ENCODE assay signal across 9 cellular contexts in the genomic region with DNA sequence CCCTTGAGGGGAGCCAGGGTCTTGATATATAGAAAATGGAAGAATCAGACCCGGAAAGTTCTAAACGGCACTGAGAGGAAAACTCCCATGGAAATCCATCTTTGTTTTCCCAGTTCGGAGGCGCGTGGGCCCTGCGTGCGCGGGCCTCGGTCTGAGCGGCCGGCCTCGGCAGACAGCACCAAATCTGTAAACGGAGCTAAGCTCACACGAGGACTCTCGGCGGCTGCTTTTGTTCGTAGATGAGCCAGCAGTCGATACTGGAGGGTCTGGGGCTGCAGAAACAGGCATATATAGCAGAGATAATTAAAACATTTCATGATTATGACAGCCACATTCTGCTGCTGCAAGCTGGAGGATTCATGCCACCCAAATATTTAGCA.
DNase-seq lines count a peak whose midpoint lies in the region; ATAC-seq and TF ChIP-seq lines count a peak whose summit lies in the region.
"Had no signal": no experiment of that assay in that cellular context is flagged by ENCODE, and none has a peak within 500 bp of the region (broad histone marks: within the 10 kb centered on the region; RNA-seq: fewer than 3 reads in every experiment).

No MANE protein-coding gene starts in this region.

- no peak for TF ChIP-seq CTCF in AG04450 (IDR thresholded peaks at IDR 0.05; ENCODE audit: low read depth, low read length)
- TF ChIP-seq CTCF in foreskin fibroblast (IDR thresholded peaks at IDR 0.05; ENCODE audit: low read depth, low read length) = no peak

- no peaks in the 10 kb centered on the region for H3K27me3 Mint-ChIP-seq in activated CD4-positive, alpha-beta T cell treated with anti-CD3 and anti-CD28 coated beads for 36 hours
- H3K27me3 Mint-ChIP-seq: IgD-negative memory B cell had no signal

- ATAC-seq in activated CD4-positive, alpha-beta T cell treated with anti-CD3 and anti-CD28 coated beads for 36 hours = no peak
- no peak for ATAC-seq in stimulated activated effector memory CD8-positive, alpha-beta T cell treated with anti-CD3 and anti-CD28 coated beads, Interleukin-12 subunit alpha, Interleukin-12 subunit beta, amount 100 ng/mL, for 72 hours

- H3K27ac ChIP-seq in AG04450 (ENCODE audit: low read depth, low read length) (peak overlapping the region; percentile 47), SJSA1 (peak overlapping the region; percentile 92)

- H3K4me3 Mint-ChIP-seq in activated CD4-positive, alpha-beta T cell treated with anti-CD3 and anti-CD28 coated beads for 36 hours = no peak overlapping the region
- no peak overlapping the region for H3K4me3 Mint-ChIP-seq in stimulated activated effector memory CD8-positive, alpha-beta T cell treated with anti-CD3 and anti-CD28 coated beads, Interleukin-12 subunit alpha, Interleukin-12 subunit beta, amount 100 ng/mL, for 72 hours
- H3K4me3 Mint-ChIP-seq: IgD-negative memory B cell had no signal

- no peaks in the 10 kb centered on the region for H3K9me3 Mint-ChIP-seq in activated CD4-positive, alpha-beta T cell treated with anti-CD3 and anti-CD28 coated beads for 36 hours (ENCODE audit: low read depth)
- no peaks in the 10 kb centered on the region for H3K9me3 Mint-ChIP-seq in stimulated activated effector memory CD8-positive, alpha-beta T cell treated with anti-CD3 and anti-CD28 coated beads, Interleukin-12 subunit alpha, Interleukin-12 subunit beta, amount 100 ng/mL, for 72 hours
- H3K9me3 Mint-ChIP-seq: IgD-negative memory B cell had no signal

- no peak for DNase-seq in AG04450 (ENCODE audit: low read depth, low spot score)
- no peak for DNase-seq in SJSA1 (ENCODE audit: low read depth in 1 of 2, low spot score in 2 of 2)
- no peak for DNase-seq in foreskin fibroblast
- peak in 9 of 10 donors; percentile 26 to 88 (median 42) for DNase-seq in posterior cingulate gyrus
- no peak for DNase-seq in SKM-1 treated with dmso at 0.1 percent for 144 hours (lab: John Stamatoyannopoulos, UW; ENCODE audit: unreplicated experiment)
- DNase-seq in stimulated activated naive CD4-positive, alpha-beta T cell treated with Interleukin-2 at 50 U/mL for 16 hours (lab: John Stamatoyannopoulos, UW) = no peak
- DNase-seq in activated CD4-positive, alpha-beta T cell treated with anti-CD3 and anti-CD28 coated beads for 36 hours = no peak
- no peak for DNase-seq in stimulated activated effector memory CD8-positive, alpha-beta T cell treated with anti-CD3 and anti-CD28 coated beads, Interleukin-12 subunit alpha, Interleukin-12 subunit beta, amount 100 ng/mL, for 72 hours (ENCODE audit: low spot score in 2 of 2)

- H3K9me3 ChIP-seq in AG04450 (ENCODE audit: control insufficient read depth, insufficient read depth, low read length) (peaks cover 8% of the 10 kb centered on the region; the same call in 1 of the 2 replicates), SJSA1 (replicated peaks) (no peaks in the 10 kb centered on the region)

- H3K27ac Mint-ChIP-seq in activated CD4-positive, alpha-beta T cell treated with anti-CD3 and anti-CD28 coated beads for 36 hours = no peak overlapping the region
- no peak overlapping the region for H3K27ac Mint-ChIP-seq in stimulated activated effector memory CD8-positive, alpha-beta T cell treated with anti-CD3 and anti-CD28 coated beads, Interleukin-12 subunit alpha, Interleukin-12 subunit beta, amount 100 ng/mL, for 72 hours
- H3K27ac Mint-ChIP-seq: IgD-negative memory B cell had no signal

- POLR2A ChIA-PET in AG04450 (lab: Yijun Ruan, JAX) = interaction anchor here (1.0 kb wide), 1 partner anchor 8 kb away, joined by 4 read pairs; no protein-coding TSS in a partner anchor
- POLR2A ChIA-PET in activated CD4-positive, alpha-beta T cell treated with anti-CD3 and anti-CD28 coated beads for 36 hours (lab: Charles Lee) = no interaction called here

- H3K4me3 ChIP-seq in AG04450 (ENCODE audit: low read depth, low read length) (peak overlapping the region; percentile 56), SJSA1 (peak overlapping the region; percentile 88), foreskin fibroblast (ENCODE audit: low read depth in 1 of 2, low read length in 2 of 2) (peak overlapping the region; percentile 68 to 86)

- intact Hi-C loops in posterior cingulate gyrus (cut with DNase I) = no loop called here
- intact Hi-C loops in activated CD4-positive, alpha-beta T cell treated with anti-CD3 and anti-CD28 coated beads for 36 hours (cut with DNase I, micrococcal nuclease) = no loop called here

- peaks cover 97% of the 10 kb centered on the region for H3K36me3 ChIP-seq in SJSA1

- no peaks in the 10 kb centered on the region for H3K36me3 Mint-ChIP-seq in activated CD4-positive, alpha-beta T cell treated with anti-CD3 and anti-CD28 coated beads for 36 hours (ENCODE audit: low read depth)
- no peaks in the 10 kb centered on the region for H3K36me3 Mint-ChIP-seq in stimulated activated effector memory CD8-positive, alpha-beta T cell treated with anti-CD3 and anti-CD28 coated beads, Interleukin-12 subunit alpha, Interleukin-12 subunit beta, amount 100 ng/mL, for 72 hours

- H3K4me1 Mint-ChIP-seq in activated CD4-positive, alpha-beta T cell treated with anti-CD3 and anti-CD28 coated beads for 36 hours = peaks cover 4% of the 10 kb centered on the region
- peaks cover 6% of the 10 kb centered on the region for H3K4me1 Mint-ChIP-seq in stimulated activated effector memory CD8-positive, alpha-beta T cell treated with anti-CD3 and anti-CD28 coated beads, Interleukin-12 subunit alpha, Interleukin-12 subunit beta, amount 100 ng/mL, for 72 hours

- H3K4me1 ChIP-seq in SJSA1 (replicated peaks) = peaks cover 72% of the 10 kb centered on the region

- CTCF ChIA-PET in AG04450 (lab: Charles Lee) = interaction anchor here (0.7 to 2.5 kb wide), 2 partner anchors 75 to 87 kb away, joined by 4 to 14 read pairs; no protein-coding TSS in a partner anchor
- CTCF ChIA-PET in activated CD4-positive, alpha-beta T cell treated with anti-CD3 and anti-CD28 coated beads for 36 hours (lab: Charles Lee) = interaction anchor here (0.7 to 1.6 kb wide), 2 partner anchors 9 to 75 kb away, joined by 3 to 4 read pairs; no protein-coding TSS in a partner anchor

- H3K27me3 ChIP-seq in AG04450 (ENCODE audit: control insufficient read depth, insufficient read depth, low read length) (no peaks in the 10 kb centered on the region), SJSA1 (replicated peaks) (0 out of 2 replicates have a peak, but pooled peaks cover 4% of the 10 kb centered on the region)

Comparison
In these comparisons a context has a peak if more than half of its experiments do, and no peak if none do; other contexts are left out.
1. DNase-seq: peak in posterior cingulate gyrus (9 of 10); none in AG04450 (single experiment), SJSA1 (0 of 2), foreskin fibroblast (0 of 2), SKM-1 treated with dmso at 0.1 percent for 144 hours (single experiment), stimulated activated naive CD4-positive, alpha-beta T cell treated with Interleukin-2 at 50 U/mL for 16 hours (single experiment), activated CD4-positive, alpha-beta T cell treated with anti-CD3 and anti-CD28 coated beads for 36 hours (single experiment) and stimulated activated effector memory CD8-positive, alpha-beta T cell treated with anti-CD3 and anti-CD28 coated beads, Interleukin-12 subunit alpha, Interleukin-12 subunit beta, amount 100 ng/mL, for 72 hours (0 of 2).
2. Peak in every context shown above with its lines, with median percentiles within 50 percentile points of each other: H3K4me3 ChIP-seq.